13 cellular contexts compared by ENCODE assay signal in genomic region chr15:63856711-63857458, GRCh38. TPM values are rescaled to one million over a fixed set of nuclear protein-coding genes. Genes with fewer than 3 reads are reported as not detected.
DNase-seq lines count a peak whose midpoint lies in the region; ATAC-seq and TF ChIP-seq lines count a peak whose summit lies in the region.
"Had no signal": no experiment of that assay in that cellular context is flagged by ENCODE, and none has a peak within 500 bp of the region (broad histone marks: within the 10 kb centered on the region; RNA-seq: fewer than 3 reads in every experiment).

No MANE protein-coding gene starts in this region.

- peaks cover 7% of the 10 kb centered on the region for H3K9me1 ChIP-seq in IMR-90 (ENCODE audit: insufficient read depth, low read length)

- no peak overlapping the region for H3K4me2 ChIP-seq in IMR-90 (ENCODE audit: low read depth, low read length)

- H3K27me3 ChIP-seq in CD4-positive, alpha-beta T cell (ENCODE audit: control insufficient read depth, insufficient read depth, low read length): no peaks in the 10 kb centered on the region
- H3K27me3 ChIP-seq in IMR-90 (ENCODE audit: control insufficient read depth, insufficient read depth, low read length): peaks cover 5% of the 10 kb centered on the region

- H3K4me3 ChIP-seq in IMR-90 (ENCODE audit: insufficient read depth, low read depth, low read length) (no peak overlapping the region), mesodermal cell (ENCODE audit: extremely low read depth, insufficient read depth, low read length, poor library complexity, severe bottlenecking) (no peak overlapping the region)

- no peak for TF ChIP-seq RAD21 in IMR-90 (IDR thresholded peaks at IDR 0.05; ENCODE audit: low read length)

- no peaks in the 10 kb centered on the region for H3K27me3 Mint-ChIP-seq in CD4-positive, alpha-beta T cell
- H3K27me3 Mint-ChIP-seq in stimulated activated memory B cell treated with anti-CD40 and anti-IgM and Interleukin-4, amounts not matched to agents 10 μg/mL and 1 μg/mL and 100 μg/mL, for 72 hours: no peaks in the 10 kb centered on the region
- H3K27me3 Mint-ChIP-seq in immature natural killer cell (ENCODE audit: low read depth in 3 of 3): peaks cover 2 to 5% (median 4%) of the 10 kb centered on the region in 3 donors
- H3K27me3 Mint-ChIP-seq: dendritic cell treated with granulocyte-macrophage colony-stimulating factor and Interleukin-4, amounts not matched to agents 40 ng/mL and 50 ng/mL, for 4 days; memory B cell had no signal

- peaks cover 2% of the 10 kb centered on the region for H3K9me3 Mint-ChIP-seq in CD4-positive, alpha-beta T cell
- no peaks in the 10 kb centered on the region for H3K9me3 Mint-ChIP-seq in stimulated activated memory B cell treated with anti-CD40 and anti-IgM and Interleukin-4, amounts not matched to agents 10 μg/mL and 1 μg/mL and 100 μg/mL, for 72 hours
- no peaks in the 10 kb centered on the region for H3K9me3 Mint-ChIP-seq in immature natural killer cell
- H3K9me3 Mint-ChIP-seq: dendritic cell treated with granulocyte-macrophage colony-stimulating factor and Interleukin-4, amounts not matched to agents 40 ng/mL and 50 ng/mL, for 4 days; memory B cell had no signal

- no peak overlapping the region for H2AK9ac ChIP-seq in IMR-90 (replicated peaks; ENCODE audit: low read depth, low read length, poor library complexity)

- dilution Hi-C loops in IMR-90 (cut with HindIII; ENCODE audit: low sequenced_read_pairs, unreplicated experiment): no loop called here

- H3K23ac ChIP-seq in IMR-90 (ENCODE audit: low read depth, low read length): no peak overlapping the region

- H3K4me1 Mint-ChIP-seq in CD4-positive, alpha-beta T cell (ENCODE audit: low read depth): peaks cover 62% of the 10 kb centered on the region
- H3K4me1 Mint-ChIP-seq in stimulated activated memory B cell treated with anti-CD40 and anti-IgM and Interleukin-4, amounts not matched to agents 10 μg/mL and 1 μg/mL and 100 μg/mL, for 72 hours: peaks cover 44% of the 10 kb centered on the region
- H3K4me1 Mint-ChIP-seq in immature natural killer cell: peaks cover 12 to 17% of the 10 kb centered on the region in 2 donors

- H3K18ac ChIP-seq in IMR-90 (ENCODE audit: low read depth, low read length): no peak overlapping the region

- H2BK15ac ChIP-seq in IMR-90 (ENCODE audit: low read depth, low read length): no peak overlapping the region

- TF ChIP-seq POLR2A in IMR-90 (IDR thresholded peaks at IDR 0.05; ENCODE audit: low read depth, low read length): no peak

- H3K27ac Mint-ChIP-seq in CD4-positive, alpha-beta T cell: peak overlapping the region; percentile 98
- H3K27ac Mint-ChIP-seq in stimulated activated memory B cell treated with anti-CD40 and anti-IgM and Interleukin-4, amounts not matched to agents 10 μg/mL and 1 μg/mL and 100 μg/mL, for 72 hours: no peak overlapping the region
- H3K27ac Mint-ChIP-seq in immature natural killer cell: no peak overlapping the region
- H3K27ac Mint-ChIP-seq: dendritic cell treated with granulocyte-macrophage colony-stimulating factor and Interleukin-4, amounts not matched to agents 40 ng/mL and 50 ng/mL, for 4 days; memory B cell had no signal

- no peak overlapping the region; a peak in 1 of 4 replicates for H4K8ac ChIP-seq in IMR-90 (ENCODE audit: low read depth in 2 of 2, low read length in 2 of 2)

- H3K9me3 ChIP-seq in CD4-positive, alpha-beta T cell (ENCODE audit: control insufficient read depth, low read length): no peaks in the 10 kb centered on the region
- H3K9me3 ChIP-seq in IMR-90 (ENCODE audit: control insufficient read depth, insufficient read depth, low read length) (no peaks in the 10 kb centered on the region), mesodermal cell (ENCODE audit: control insufficient read depth, low read length) (no peaks in the 10 kb centered on the region)

- H2BK20ac ChIP-seq in IMR-90 (ENCODE audit: low read depth, low read length): no peak overlapping the region

- TF ChIP-seq CTCF in CD4-positive, alpha-beta T cell (IDR thresholded peaks at IDR 0.05): no peak
- TF ChIP-seq CTCF in IMR-90 (conservative IDR thresholded peaks at IDR 0.05; ENCODE audit: low read depth, low read length): no peak

- H4K5ac ChIP-seq in IMR-90 (ENCODE audit: low read depth, low read length): no peak overlapping the region

- no peaks in the 10 kb centered on the region for H3K36me3 Mint-ChIP-seq in CD4-positive, alpha-beta T cell (ENCODE audit: low read depth)
- no peaks in the 10 kb centered on the region for H3K36me3 Mint-ChIP-seq in stimulated activated memory B cell treated with anti-CD40 and anti-IgM and Interleukin-4, amounts not matched to agents 10 μg/mL and 1 μg/mL and 100 μg/mL, for 72 hours
- peaks cover 0 to 5% (median 0%) of the 10 kb centered on the region in 3 donors for H3K36me3 Mint-ChIP-seq in immature natural killer cell
- H3K36me3 Mint-ChIP-seq: memory B cell had no signal

- no TSS peak for BruUV-seq in IMR-90 (replicated peaks; lab: Mats Ljungman, UMichigan)

- no peaks in the 10 kb centered on the region for H4K20me1 ChIP-seq in IMR-90 (ENCODE audit: insufficient read depth, low read length)

- in situ Hi-C loops in IMR-90 (cut with MboI; ENCODE audit: low sequenced_read_pairs): loop anchor here (25.0 kb wide), 1 partner anchor 180 kb away; the partner anchor contains the start of gene DAPK2

- H2BK120ac ChIP-seq in IMR-90 (ENCODE audit: low read depth, low read length): no peak overlapping the region

- H3K79me1 ChIP-seq in IMR-90 (ENCODE audit: low read depth in 1 of 2, low read length in 2 of 2): no peaks in the 10 kb centered on the region

- DNase-seq in CD4-positive, alpha-beta T cell: no peak
- DNase-seq in IMR-90 (peak; percentile 62), caudate nucleus (lab: John Stamatoyannopoulos, UW) (no peak), NCI-H2029 treated with DMSO at 0.1 percent for 48 hours (lab: John Stamatoyannopoulos, UW) (no peak), COLO668 (lab: John Stamatoyannopoulos, UW; ENCODE audit: unreplicated experiment) (no peak), immature natural killer cell (no peak)
- DNase-seq: activated CD4-positive, alpha-beta T cell treated with anti-CD3 and anti-CD28 coated beads for 48 hours; activated effector memory CD4-positive, alpha-beta T cell treated with anti-CD3 and anti-CD28 coated beads, Interleukin-2, amount 50 U/mL, for 16 hours; NK-92 treated with Interleukin-12 subunit alpha and Interleukin-12 subunit beta, amount 100 ng/mL, for 24 hours had no signal

- peaks cover 6% of the 10 kb centered on the region; the same call in 1 of the 2 replicates for H3K4me1 ChIP-seq in IMR-90 (ENCODE audit: control insufficient read depth, insufficient read depth, low read length)
- peaks cover 26% of the 10 kb centered on the region for H3K4me1 ChIP-seq in mesodermal cell (ENCODE audit: control insufficient read depth, insufficient read depth, low read length, poor library complexity, severe bottlenecking)

- peak overlapping the region; percentile 13 for H3K4me3 Mint-ChIP-seq in CD4-positive, alpha-beta T cell
- no peak overlapping the region for H3K4me3 Mint-ChIP-seq in stimulated activated memory B cell treated with anti-CD40 and anti-IgM and Interleukin-4, amounts not matched to agents 10 μg/mL and 1 μg/mL and 100 μg/mL, for 72 hours
- H3K4me3 Mint-ChIP-seq in immature natural killer cell: no peak overlapping the region
- H3K4me3 Mint-ChIP-seq: dendritic cell treated with granulocyte-macrophage colony-stimulating factor and Interleukin-4, amounts not matched to agents 40 ng/mL and 50 ng/mL, for 4 days; memory B cell had no signal

- WGBS in IMR-90 (ENCODE audit: extremely low coverage in 2 of 2, insufficient read length in 1 of 2), 2 experiments: no CpG with 5 or more reads among the region's 4 CpGs
- 91 to 97% methylated on average over 1 to 3 of the region's 4 CpGs for WGBS in mesodermal cell (ENCODE audit: insufficient coverage in 2 of 2), 2 experiments

- H3K9ac ChIP-seq in IMR-90 (ENCODE audit: low read depth, low read length): no peak overlapping the region

- no peak overlapping the region for H2AFZ ChIP-seq in IMR-90 (replicated peaks; ENCODE audit: low read length, poor library complexity)

- no peaks in the 10 kb centered on the region for H3K36me3 ChIP-seq in IMR-90 (ENCODE audit: control insufficient read depth, insufficient read depth, low read length)
- H3K36me3 ChIP-seq in mesodermal cell (ENCODE audit: control insufficient read depth, insufficient read depth, low read length): no peaks in the 10 kb centered on the region

- no peak overlapping the region for H3K56ac ChIP-seq in IMR-90 (ENCODE audit: extremely low read depth, insufficient read depth, low read length)

- H2BK5ac ChIP-seq in IMR-90 (ENCODE audit: low read depth, low read length, poor library complexity, severe bottlenecking): no peak overlapping the region

- no peak for ATAC-seq in CD4-positive, alpha-beta T cell (ENCODE audit: poor library complexity)
- peak; percentile 46; the same call in 1 of the 2 replicates for ATAC-seq in IMR-90 (ENCODE audit: low read depth)
- ATAC-seq in stimulated activated memory B cell treated with anti-CD40 and anti-IgM and Interleukin-4, amounts not matched to agents 10 μg/mL and 1 μg/mL and 100 μg/mL, for 72 hours: no peak

- H3K4ac ChIP-seq in IMR-90 (ENCODE audit: low read depth, low read length): no peak overlapping the region

- CTCF ChIA-PET in CD4-positive, alpha-beta T cell (lab: Charles Lee): no interaction called here
- CTCF ChIA-PET in IMR-90 (lab: Yijun Ruan, JAX): no interaction called here

- intact Hi-C loops in CD4-positive, alpha-beta T cell (cut with DNase I, micrococcal nuclease): no loop called here
- intact Hi-C loops in IMR-90 (cut with micrococcal nuclease): no loop called here

- H4K91ac ChIP-seq in IMR-90 (ENCODE audit: insufficient read depth, low read depth, low read length): no peak overlapping the region

- no peak overlapping the region for H2AK5ac ChIP-seq in IMR-90 (ENCODE audit: low read depth, low read length)

- no peak overlapping the region for H3K27ac ChIP-seq in CD4-positive, alpha-beta T cell (ENCODE audit: low read depth, low read length)
- H3K27ac ChIP-seq in IMR-90 (ENCODE audit: insufficient read depth, low read length) (no peak overlapping the region), caudate nucleus (ENCODE audit: low read depth, low read length) (peak overlapping the region; percentile 4), mesodermal cell (ENCODE audit: low read depth, low read length, severe bottlenecking) (peak overlapping the region; percentile 78)

- POLR2A ChIA-PET in CD4-positive, alpha-beta T cell (lab: Charles Lee): no interaction called here
- POLR2A ChIA-PET in IMR-90 (lab: Charles Lee; ENCODE audit: unreplicated experiment): interaction anchor here (0.7 kb wide), 1 partner anchor 10 kb away, joined by 4 read pairs; no protein-coding TSS in a partner anchor

- 0 out of 2 replicates have a peak overlapping the region, but pooled peaks have one; percentile 4 for H3K14ac ChIP-seq in IMR-90 (replicated peaks; ENCODE audit: low read depth, low read length)

RNA-seq across cellular contexts. Expression of gene HERC1, which starts 23.1 kb away (rescaled TPM):
- 100 to 1,000 TPM; 400 to 406 TPM for total RNA-seq in CD4-positive, alpha-beta T cell
- 98.0 and 109 TPM in 2 replicates for total RNA-seq in IMR-90 (2012; rRNA removed)
- polyA plus RNA-seq in IMR-90 (2012; rRNA removed): 22.0 and 28.6 TPM in 2 replicates
- 13.6 and 14.5 TPM in 2 replicates for polyA plus RNA-seq in IMR-90 (2012; cell fraction: cytosol; rRNA removed)
- polyA plus RNA-seq in IMR-90 (2012; cell fraction: nucleus; rRNA removed; ENCODE audit: low replicate concordance): 24.4 and 30.1 TPM in 2 replicates
- 40.0 TPM for polyA plus RNA-seq in mesodermal cell (2013, experiment 1 of 2)
- polyA plus RNA-seq in mesodermal cell (2013, experiment 2 of 2): 27.0 TPM
- polyA plus RNA-seq in immature natural killer cell: 10 to 100 TPM; 15.9 to 48.0 (median 26.4) TPM

Comparison
In these comparisons a context has a peak if more than half of its experiments do, and no peak if none do; other contexts are left out.
1. H3K27ac ChIP-seq: peak in caudate nucleus (single experiment) and mesodermal cell (single experiment); none in CD4-positive, alpha-beta T cell (single experiment) and IMR-90 (single experiment).